In the genomic region with DNA sequence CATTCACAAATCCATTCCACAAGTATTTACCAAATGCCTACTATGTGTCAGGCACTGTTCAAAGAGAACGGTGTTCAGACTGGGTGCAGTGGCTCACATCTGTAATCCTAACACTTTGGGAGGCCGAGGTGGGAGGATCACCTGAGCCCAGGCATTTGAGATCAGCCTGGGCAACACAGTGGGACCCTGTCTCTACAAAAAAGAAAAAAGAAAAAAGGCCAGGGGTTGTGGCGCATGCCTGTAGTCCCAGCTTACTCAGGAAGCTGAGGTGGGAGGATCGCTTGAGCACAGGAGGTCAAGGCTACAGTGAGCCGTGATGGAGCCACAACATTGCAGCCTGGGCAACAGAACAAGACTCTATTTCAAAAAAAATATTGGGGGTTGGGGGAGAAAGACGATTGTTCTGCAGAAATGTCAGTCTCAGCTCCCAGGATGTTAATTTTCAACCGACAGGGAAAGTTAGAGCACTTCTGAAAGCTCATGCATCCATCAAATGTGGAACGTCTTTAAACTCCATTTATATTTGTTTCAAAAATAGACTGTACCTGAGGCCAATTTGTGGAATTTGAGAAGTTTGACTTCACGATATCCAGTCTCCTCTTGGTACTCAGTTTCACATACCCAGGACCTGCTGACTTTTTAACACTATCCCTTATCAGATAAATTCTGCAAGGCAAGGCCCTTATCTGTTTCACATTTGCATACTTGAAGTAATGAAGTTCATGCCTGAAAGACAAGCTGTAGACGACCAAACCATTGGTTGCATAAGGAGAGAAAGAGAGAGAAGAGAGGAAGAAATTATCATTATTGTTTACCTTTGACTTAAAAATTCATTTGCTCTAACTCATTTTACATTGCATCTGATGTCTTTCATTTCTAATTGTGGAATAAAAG, we compare ENCODE assay signal across 1 cellular context.
TF ChIP-seq lines count a peak whose summit lies in the region.

No MANE protein-coding gene starts in this region.

TF ChIP-seq in HCT116, 20 proteins besides CTCF, POLR2A, EP300 and RAD21 (continued from another document):
- TF ChIP-seq, protein P1, sequence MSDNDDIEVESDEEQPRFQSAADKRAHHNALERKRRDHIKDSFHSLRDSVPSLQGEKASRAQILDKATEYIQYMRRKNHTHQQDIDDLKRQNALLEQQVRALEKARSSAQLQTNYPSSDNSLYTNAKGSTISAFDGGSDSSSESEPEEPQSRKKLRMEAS (IDR thresholded peaks at IDR 0.05), result no peak
- TF ChIP-seq SIN3A (IDR thresholded peaks at IDR 0.05; ENCODE audit: low read depth), result no peak
TF ChIP-seq in HCT116: peak in this region for 0.
